Comparison of ENCODE assay signal across 29 cellular contexts in the genomic region with DNA sequence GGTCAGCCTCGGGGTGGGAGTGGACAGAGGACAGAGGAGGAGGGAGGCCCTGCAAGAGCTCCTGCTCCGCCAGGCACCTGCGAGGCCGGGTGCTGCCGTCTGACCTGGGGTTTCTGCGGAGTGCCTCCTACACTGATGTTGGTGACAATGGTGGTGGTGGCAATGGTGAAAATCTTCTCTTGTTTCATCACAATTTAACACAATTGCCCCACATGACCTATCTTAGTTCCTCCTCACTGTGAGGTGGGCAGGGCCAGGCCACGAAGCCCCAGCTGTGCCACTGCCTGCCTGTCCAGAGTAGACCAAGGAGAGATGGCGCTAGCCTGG.
"Had no signal": no experiment of that assay in that cellular context is flagged by ENCODE, and none has a peak within 500 bp of the region (broad histone marks: within the 10 kb centered on the region; RNA-seq: fewer than 3 reads in every experiment).

No MANE protein-coding gene starts in this region.

- ATAC-seq: activated CD4-positive, CD25-positive, alpha-beta regulatory T cell treated with anti-CD3 and anti-CD28 coated beads, Interleukin-2, amount 50 U/mL, for 24 hours; activated CD8-positive, alpha-beta T cell treated with anti-CD3 and anti-CD28 coated beads for 36 hours; activated T-helper 17 cell treated with anti-CD3 and anti-CD28 coated beads, Interleukin-2, amount 50 U/mL, for 72 hours; left lung; naive thymus-derived CD8-positive, alpha-beta T cell; pancreas; psoas muscle; right cardiac atrium; stimulated activated effector memory CD8-positive, alpha-beta T cell treated with anti-CD3 and anti-CD28 coated beads, Interleukin-12 subunit alpha, Interleukin-12 subunit beta, amount 100 ng/mL, for 72 hours; stimulated activated naive CD8-positive, alpha-beta T cell treated with anti-CD3 and anti-CD28 coated beads, Interleukin-15, amount 100 ng/mL, for 72 hours had no signal

- H3K9me3 ChIP-seq: adrenal gland, left lung, pancreas, suprapubic skin, vagina had no signal

- H3K36me3 ChIP-seq: adrenal gland, ascending aorta, brain microvascular endothelial cell, neural progenitor cell, pancreas, suprapubic skin, transverse colon, vagina had no signal

- H3K27me3 ChIP-seq: adrenal gland, ascending aorta, hepatocyte, neural progenitor cell, pancreas, transverse colon, vagina had no signal

- H3K4me1 ChIP-seq: adrenal gland, ascending aorta, pancreas, psoas muscle had no signal

- H3K4me3 ChIP-seq: adrenal gland, ascending aorta, hepatocyte, left lung, neural progenitor cell, pancreas, psoas muscle, suprapubic skin, transverse colon, vagina had no signal

- DNase-seq: activated CD4-positive, alpha-beta T cell treated with anti-CD3 and anti-CD28 coated beads, Interleukin-2, amount 10 ng/mL, durations not matched to agents 24 days and 14 days; activated CD8-positive, alpha-beta T cell treated with anti-CD3 and anti-CD28 coated beads for 36 hours; activated naive CD4-positive, alpha-beta T cell; activated T-cell treated with anti-CD3 and anti-CD28 coated beads, Interleukin-2, amount 50 U/mL, for 1 hour; brain microvascular endothelial cell; caudate nucleus; dermis blood vessel endothelial cell; effector CD8-positive, alpha-beta T cell; foreskin melanocyte; immature natural killer cell; kidney glomerular epithelial cell; left lung; pancreas; psoas muscle; right cardiac atrium; stimulated activated CD4-positive, alpha-beta T cell treated with anti-CD3 and anti-CD28 coated beads, Interleukin-1b, Interleukin-23, amount 100 ng/mL, for 48 hours; stimulated activated naive CD8-positive, alpha-beta T cell treated with anti-CD3 and anti-CD28 coated beads, Interleukin-15, amount 100 ng/mL, for 72 hours; transverse colon had no signal

- H3K27ac ChIP-seq: adrenal gland, ascending aorta, brain microvascular endothelial cell, hepatocyte, neural progenitor cell, pancreas, psoas muscle, suprapubic skin, transverse colon, vagina, VCaP had no signal
